ENCODE assay signal across 17 cellular contexts in the genomic region with DNA sequence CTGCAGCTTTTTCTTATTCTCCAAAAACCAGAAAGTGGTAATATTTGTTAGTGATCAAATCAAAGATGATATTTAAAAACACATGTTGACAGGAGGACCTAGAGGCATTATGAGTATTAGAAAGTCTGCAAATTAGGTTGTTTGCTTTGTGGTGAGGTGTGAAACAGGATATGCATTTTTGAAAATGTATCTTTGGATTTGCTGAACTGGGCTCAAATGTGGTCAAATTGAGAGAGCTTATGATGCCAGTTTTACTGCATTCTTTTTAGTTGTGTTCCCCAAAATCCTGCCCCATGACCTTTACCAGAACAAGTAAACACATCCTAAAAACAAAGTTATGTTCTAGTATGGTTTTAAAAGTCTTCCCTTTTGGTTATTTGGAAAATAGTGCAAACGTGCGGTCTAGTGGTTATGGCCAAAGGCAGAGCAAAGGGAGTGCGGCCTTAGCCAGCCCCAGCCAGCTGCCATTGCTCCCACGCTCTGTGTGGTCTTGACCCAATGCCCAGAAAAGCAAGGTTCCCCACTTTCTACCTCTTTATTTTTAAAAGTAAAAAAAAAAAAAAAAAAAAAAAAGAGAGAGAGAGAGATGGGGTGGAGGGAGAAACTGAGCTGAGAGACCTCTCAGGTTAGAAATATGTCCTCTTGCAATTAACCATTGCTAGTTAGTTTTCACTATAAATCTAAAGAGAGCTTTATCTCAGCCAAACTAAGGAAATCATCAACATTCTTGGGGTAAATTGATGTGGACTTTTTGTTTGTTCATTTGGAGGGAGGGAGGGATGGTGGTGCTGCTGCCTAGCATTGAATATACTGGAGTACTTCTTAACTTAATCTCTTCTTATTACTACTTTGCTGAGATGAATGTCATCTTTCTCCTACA.
DNase-seq lines count a peak whose midpoint lies in the region; ATAC-seq and TF ChIP-seq lines count a peak whose summit lies in the region.
"Had no signal": no experiment of that assay in that cellular context is flagged by ENCODE, and none has a peak within 500 bp of the region (broad histone marks: within the 10 kb centered on the region; RNA-seq: fewer than 3 reads in every experiment).

No MANE protein-coding gene starts in this region.

- CTCF ChIA-PET in activated CD4-positive, alpha-beta T cell treated with anti-CD3 and anti-CD28 coated beads, Interleukin-2, amount 10 ng/mL, durations not matched to agents 7 days and 5 days (lab: Charles Lee): interaction anchor here (0.6 kb wide), 1 partner anchor 180 kb away, joined by 3 read pairs; no protein-coding TSS in a partner anchor

- TF ChIP-seq POLR2A in body of pancreas (IDR thresholded peaks at IDR 0.05) (no peak), ovary (IDR thresholded peaks at IDR 0.05) (no peak), GM18505 (IDR thresholded peaks at IDR 0.05; ENCODE audit: borderline replicate concordance, extremely low read depth, insufficient read depth, insufficient read length) (no peak)

- H3K27me3 ChIP-seq in KMS-11 (ENCODE audit: insufficient read depth, low read depth) (no peaks in the 10 kb centered on the region), body of pancreas (no peaks in the 10 kb centered on the region), ovary (no peaks in the 10 kb centered on the region)
- H3K27me3 ChIP-seq: Peyer's patch had no signal

- ATAC-seq in body of pancreas: peak; percentile 88
- no peak for ATAC-seq in GM18858 (IDR thresholded peaks at IDR 0.05; ENCODE audit: unreplicated experiment)
- ATAC-seq in GM18505 (IDR thresholded peaks at IDR 0.05; ENCODE audit: unreplicated experiment): no peak

- peak overlapping the region; percentile 43; the same call in 1 of the 2 replicates for H3K4me2 ChIP-seq in KMS-11

- DNase-seq in activated CD4-positive, alpha-beta T cell treated with anti-CD3 and anti-CD28 coated beads, Interleukin-2, amount 10 ng/mL, durations not matched to agents 7 days and 5 days: no peak
- DNase-seq in activated CD4-positive, alpha-beta T cell treated with anti-CD3 and anti-CD28 coated beads, Interleukin-2, amount 50 U/mL, for 1 hour: no peak
- peak; percentile 81 to 88 (median 82) for DNase-seq in body of pancreas
- DNase-seq in ovary: peak in 3 of 5 donors; percentile 28 to 41 (median 29)
- DNase-seq in activated naive CD4-positive, alpha-beta T cell (lab: John Stamatoyannopoulos, UW): no peak
- DNase-seq: COR-L47; DMS 273 treated with DMSO at 0.1 percent for 48 hours; GDM1; NCI-H1105; NCI-H2081 treated with DMSO at 0.1 percent for 48 hours; NK-92 treated with Interleukin-12 subunit alpha and Interleukin-12 subunit beta, amount 100 ng/mL, for 24 hours; Peyer's patch had no signal

- POLR2A ChIA-PET in activated CD4-positive, alpha-beta T cell treated with anti-CD3 and anti-CD28 coated beads, Interleukin-2, amount 10 ng/mL, durations not matched to agents 7 days and 5 days (lab: Charles Lee): interaction anchor here (0.6 to 0.7 kb wide), 2 partner anchors 240 to 673 kb away, joined by 3 read pairs; no protein-coding TSS in a partner anchor

- WGBS in body of pancreas, 2 donors: 19 to 54% methylated on average over 4 of the region's 4 CpGs
- 29 to 41% (median 37%) methylated on average over 4 of the region's 4 CpGs for WGBS in ovary, 3 donors

- H3K9me3 ChIP-seq in body of pancreas: no peaks in the 10 kb centered on the region
- no peaks in the 10 kb centered on the region for H3K9me3 ChIP-seq in ovary
- H3K9me3 ChIP-seq: Peyer's patch had no signal

- H3K36me3 ChIP-seq in KMS-11 (ENCODE audit: insufficient read depth) (no peaks in the 10 kb centered on the region), body of pancreas (replicated peaks in 1 of 2; ENCODE audit: insufficient read depth in 1 of 2, low read depth in 2 of 2) (no peaks in the 10 kb centered on the region), ovary (no peaks in the 10 kb centered on the region)
- H3K36me3 ChIP-seq: Peyer's patch had no signal

- no peak for TF ChIP-seq CTCF in KMS-11 (conservative IDR thresholded peaks at IDR 0.05; ENCODE audit: low read depth, low read length)
- no peak for TF ChIP-seq CTCF in body of pancreas (IDR thresholded peaks at IDR 0.05)
- TF ChIP-seq CTCF in ovary (IDR thresholded peaks at IDR 0.05): no peak

- peak overlapping the region; percentile 22 for H3K27ac Mint-ChIP-seq in activated CD4-positive, alpha-beta T cell treated with anti-CD3 and anti-CD28 coated beads, Interleukin-2, amount 10 ng/mL, durations not matched to agents 7 days and 5 days
- H3K27ac Mint-ChIP-seq: B cell had no signal

- no peaks in the 10 kb centered on the region for H3K79me2 ChIP-seq in KMS-11 (ENCODE audit: insufficient read depth, low read depth)

- H3K4me1 Mint-ChIP-seq in activated CD4-positive, alpha-beta T cell treated with anti-CD3 and anti-CD28 coated beads, Interleukin-2, amount 10 ng/mL, durations not matched to agents 7 days and 5 days: peaks cover 21% of the 10 kb centered on the region

- H3K27ac ChIP-seq in KMS-11: no peak overlapping the region
- peak overlapping the region; percentile 31 to 76 (median 52) for H3K27ac ChIP-seq in body of pancreas
- H3K27ac ChIP-seq in ovary: no peak overlapping the region
- H3K27ac ChIP-seq: 22Rv1, Peyer's patch had no signal

- H3K9ac ChIP-seq in KMS-11: no peak overlapping the region

- no peak overlapping the region for H2AFZ ChIP-seq in KMS-11 (ENCODE audit: low read depth)

- peaks cover 10% of the 10 kb centered on the region for H3K36me3 Mint-ChIP-seq in activated CD4-positive, alpha-beta T cell treated with anti-CD3 and anti-CD28 coated beads, Interleukin-2, amount 10 ng/mL, durations not matched to agents 7 days and 5 days (ENCODE audit: low read depth)

- H3K9me3 Mint-ChIP-seq in activated CD4-positive, alpha-beta T cell treated with anti-CD3 and anti-CD28 coated beads, Interleukin-2, amount 10 ng/mL, durations not matched to agents 7 days and 5 days: no peaks in the 10 kb centered on the region

- H3K27me3 Mint-ChIP-seq in activated CD4-positive, alpha-beta T cell treated with anti-CD3 and anti-CD28 coated beads, Interleukin-2, amount 10 ng/mL, durations not matched to agents 7 days and 5 days: no peaks in the 10 kb centered on the region
- H3K27me3 Mint-ChIP-seq: B cell had no signal

- intact Hi-C loops in body of pancreas (cut with DNase I): no loop called here
- intact Hi-C loops in ovary (cut with DNase I): no loop called here

- H3K4me1 ChIP-seq in KMS-11 (ENCODE audit: low read depth, poor library complexity, severe bottlenecking) (peaks cover 23% of the 10 kb centered on the region), body of pancreas (peaks cover 57% of the 10 kb centered on the region), ovary (ENCODE audit: insufficient read depth) (peaks cover 3% of the 10 kb centered on the region)
- H3K4me1 ChIP-seq: Peyer's patch had no signal

- no peak for TF ChIP-seq EP300 in ovary (IDR thresholded peaks at IDR 0.05)

- H3K4me3 ChIP-seq in KMS-11 (IDR thresholded peaks at IDR 0.05; ENCODE audit: insufficient read depth, low read depth, low read length) (no peak overlapping the region), body of pancreas (no peak overlapping the region), ovary (no peak overlapping the region)
- H3K4me3 ChIP-seq: Peyer's patch had no signal

- H3K4me3 Mint-ChIP-seq in activated CD4-positive, alpha-beta T cell treated with anti-CD3 and anti-CD28 coated beads, Interleukin-2, amount 10 ng/mL, durations not matched to agents 7 days and 5 days: no peak overlapping the region
- H3K4me3 Mint-ChIP-seq: B cell had no signal

- no peaks in the 10 kb centered on the region for H4K20me1 ChIP-seq in KMS-11 (ENCODE audit: insufficient read depth)

Comparison
In these comparisons a context has a peak if more than half of its experiments do, and no peak if none do; other contexts are left out.
1. DNase-seq: peak in body of pancreas (4 of 4) and ovary (3 of 5); none in activated CD4-positive, alpha-beta T cell treated with anti-CD3 and anti-CD28 coated beads, Interleukin-2, amount 10 ng/mL, durations not matched to agents 7 days and 5 days (single experiment), activated CD4-positive, alpha-beta T cell treated with anti-CD3 and anti-CD28 coated beads, Interleukin-2, amount 50 U/mL, for 1 hour (single experiment) and activated naive CD4-positive, alpha-beta T cell (0 of 4).
2. H3K27ac ChIP-seq: peak in body of pancreas (4 of 4); none in KMS-11 (single experiment) and ovary (0 of 2).